In genomic region chr17:29592850-29593545, GRCh38 we compare ENCODE assay signal across 8 cellular contexts. TPM values are rescaled to one million over a fixed set of nuclear protein-coding genes. Genes with fewer than 3 reads are reported as not detected.
DNase-seq lines count a peak whose midpoint lies in the region; ATAC-seq and TF ChIP-seq lines count a peak whose summit lies in the region.

ANKRD13B (plus strand) TSS chr17:29593132; CDS start chr17:29593622, 490 bp downstream.

- H3K27me3 ChIP-seq in SU-DHL-6 (ENCODE audit: low read length) = no peaks in the 10 kb centered on the region
- no peaks in the 10 kb centered on the region for H3K27me3 ChIP-seq in colonic mucosa
- H3K27me3 ChIP-seq in mesendoderm (ENCODE audit: insufficient read depth, low read length, poor library complexity) = no peaks in the 10 kb centered on the region

- H4K20me1 ChIP-seq in SU-DHL-6 (ENCODE audit: low read depth, low read length) = no peaks in the 10 kb centered on the region; the same call in 1 of the 2 replicates

- H2BK15ac ChIP-seq in mesendoderm (replicated peaks; ENCODE audit: low read depth) = no peak within 1 kb of the TSS

- H3K36me3 ChIP-seq in SU-DHL-6 (ENCODE audit: low read length) = no peaks in the 10 kb centered on the region
- no peaks in the 10 kb centered on the region for H3K36me3 ChIP-seq in colonic mucosa
- H3K36me3 ChIP-seq in mesendoderm (ENCODE audit: control insufficient read depth, insufficient read depth, low read length) = no peaks in the 10 kb centered on the region

- H4K5ac ChIP-seq in mesendoderm (ENCODE audit: low read length) = no peak within 1 kb of the TSS

- peak; percentile 60 for DNase-seq in DMS 273 treated with DMSO at 0.1 percent for 48 hours (lab: John Stamatoyannopoulos, UW)
- peak; percentile 32 for DNase-seq in KBM-7
- peak; percentile 66 for DNase-seq in colonic mucosa
- no peak for DNase-seq in mesendoderm
- DNase-seq in substantia nigra (lab: John Stamatoyannopoulos, UW) = peak in 42 of 49 donors; percentile 36 to 85 (median 62)

- in situ Hi-C loops in KBM-7 (cut with MboI; ENCODE audit: low pct_unique_long_range_greater_than_20kb, low sequenced_read_pairs) = no loop called here

- peak within 1 kb of the TSS; percentile 72 for H3K4me3 ChIP-seq in SU-DHL-6 (ENCODE audit: insufficient read depth, low read length, poor library complexity, severe bottlenecking)
- peak within 1 kb of the TSS; percentile 62 for H3K4me3 ChIP-seq in colonic mucosa
- H3K4me3 ChIP-seq in mesendoderm (ENCODE audit: low read length) = peak within 1 kb of the TSS; percentile 46

- peaks cover 34% of the 10 kb centered on the region for H3K4me1 ChIP-seq in colonic mucosa
- peaks cover 7% of the 10 kb centered on the region for H3K4me1 ChIP-seq in mesendoderm (ENCODE audit: control insufficient read depth, low read depth, low read length)

- no peaks in the 10 kb centered on the region for H3K9me2 ChIP-seq in SU-DHL-6 (replicated peaks; ENCODE audit: insufficient read depth, low read length)

- TF ChIP-seq CTCF in SU-DHL-6 (IDR thresholded peaks at IDR 0.05; ENCODE audit: insufficient read depth, low read length, poor library complexity, severe bottlenecking) = no peak
- TF ChIP-seq CTCF in colonic mucosa (IDR thresholded peaks at IDR 0.05) = no peak

- no peak within 1 kb of the TSS for H4K8ac ChIP-seq in mesendoderm (ENCODE audit: low read depth, low read length)

- no peak within 1 kb of the TSS for H2BK120ac ChIP-seq in mesendoderm (ENCODE audit: low read depth, low read length)

- no peaks in the 10 kb centered on the region for H3K79me1 ChIP-seq in mesendoderm (ENCODE audit: low read length)

- H3K4me2 ChIP-seq in SU-DHL-6 (ENCODE audit: low read depth, low read length, poor library complexity, severe bottlenecking) (peak within 1 kb of the TSS; percentile 93), mesendoderm (ENCODE audit: low read length) (peak within 1 kb of the TSS; percentile 60)

- no peak within 1 kb of the TSS for H2BK5ac ChIP-seq in mesendoderm (ENCODE audit: low read length)

- no CpG with 5 or more reads among the region's 94 CpGs for WGBS in mesendoderm (ENCODE audit: extremely low coverage, insufficient coverage, low lambda C conversion rate)

- H3K79me2 ChIP-seq in SU-DHL-6 (ENCODE audit: insufficient read depth, low read length) (peaks cover 10% of the 10 kb centered on the region), mesendoderm (ENCODE audit: control insufficient read depth, insufficient read depth, low read length) (peaks cover 4% of the 10 kb centered on the region)

- ATAC-seq in HG03095 (IDR thresholded peaks at IDR 0.05; ENCODE audit: unreplicated experiment) (no peak), HG03159 (IDR thresholded peaks at IDR 0.05; ENCODE audit: unreplicated experiment) (no peak)

- H3K23ac ChIP-seq in mesendoderm (ENCODE audit: low read length) = no peak within 1 kb of the TSS

- H3F3A ChIP-seq in SU-DHL-6 (ENCODE audit: insufficient read depth) = peaks cover 27% of the 10 kb centered on the region

- no peaks in the 10 kb centered on the region for H3K9me3 ChIP-seq in SU-DHL-6 (ENCODE audit: insufficient read depth, low read length)
- no peaks in the 10 kb centered on the region for H3K9me3 ChIP-seq in colonic mucosa

- no peak within 1 kb of the TSS for H3K4ac ChIP-seq in mesendoderm (ENCODE audit: low read depth, low read length)

- H3K18ac ChIP-seq in mesendoderm (ENCODE audit: low read length) = no peak within 1 kb of the TSS

- H3K27ac ChIP-seq in SU-DHL-6 (ENCODE audit: low read depth, low read length) (peak within 1 kb of the TSS; percentile 78), colonic mucosa (peak within 1 kb of the TSS; percentile 77), mesendoderm (ENCODE audit: low read depth, low read length) (no peak within 1 kb of the TSS), substantia nigra (ENCODE audit: low read depth, low read length, poor library complexity, severe bottlenecking) (peak within 1 kb of the TSS; percentile 97)

- no peak within 1 kb of the TSS for H2AK5ac ChIP-seq in mesendoderm (ENCODE audit: low read length)

- peak within 1 kb of the TSS; percentile 72 for H3K56ac ChIP-seq in mesendoderm (ENCODE audit: low read length)

- H3K9ac ChIP-seq in SU-DHL-6 (ENCODE audit: low read length) (peak within 1 kb of the TSS; percentile 88), colonic mucosa (ENCODE audit: low read depth in 2 of 2, low read length in 2 of 2) (peak within 1 kb of the TSS; percentile 55 to 66), mesendoderm (ENCODE audit: low read length) (peak within 1 kb of the TSS; percentile 48)

- intact Hi-C loops in colonic mucosa (cut with DNase I) = no loop called here

- H2AFZ ChIP-seq in SU-DHL-6 (ENCODE audit: low read depth, low read length, severe bottlenecking) = peak within 1 kb of the TSS; percentile 86

RNA-seq across cellular contexts. Expression of gene ANKRD13B, which starts in this region (rescaled TPM):
- total RNA-seq in colonic mucosa = 10 to 100 TPM in 1 of 2 donors, 1 to 10 TPM in 1; 3.1 to 10.2 TPM
- polyA plus RNA-seq in mesendoderm (2013, experiment 1 of 2) = 6.2 TPM
- polyA plus RNA-seq in mesendoderm (2013, experiment 2 of 2) = 6.2 TPM
